9 cellular contexts compared by ENCODE assay signal in the genomic region with DNA sequence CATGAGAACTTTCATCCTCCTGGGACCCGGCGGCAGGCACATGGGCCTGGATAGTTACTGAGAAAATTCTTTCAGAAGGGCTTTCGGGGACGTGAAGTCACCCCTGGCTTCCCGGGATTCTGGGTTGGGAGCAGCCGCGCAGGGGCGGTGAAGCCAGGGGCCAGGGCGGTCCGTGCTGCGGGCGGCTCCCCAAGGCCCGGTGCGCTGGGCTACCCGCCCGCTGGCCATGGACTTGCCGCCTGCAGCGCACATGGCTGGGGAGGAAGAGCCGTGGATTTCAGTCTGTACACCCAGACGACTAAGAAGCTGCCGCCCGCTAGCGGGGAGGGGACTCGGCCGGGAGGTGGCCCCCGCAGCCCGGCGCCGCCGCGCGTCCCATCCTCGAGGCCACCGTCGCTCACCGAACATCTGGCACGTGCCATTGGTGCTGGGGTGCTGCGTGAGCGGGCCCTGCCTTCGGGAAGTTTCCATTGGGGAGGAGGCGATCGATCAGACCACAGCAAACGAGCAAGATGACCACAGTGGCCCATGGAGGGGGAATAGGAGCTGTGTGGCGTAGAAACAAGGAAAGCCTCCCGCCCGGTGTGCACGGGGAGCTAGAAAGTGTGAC.
A peak's percentile ranks its signal among the peaks of the same experiment; 100 is the strongest.
DNase-seq lines count a peak whose midpoint lies in the region; ATAC-seq, FAIRE-seq and TF ChIP-seq lines count a peak whose summit lies in the region.
"Had no signal": no experiment of that assay in that cellular context is flagged by ENCODE, and none has a peak within 500 bp of the region (broad histone marks: within the 10 kb centered on the region; RNA-seq: fewer than 3 reads in every experiment).

No MANE protein-coding gene starts in this region.

- no peak for TF ChIP-seq POLR2A in K562 (conservative IDR thresholded peaks at IDR 0.05)

- TF ChIP-seq EP300 in K562 (IDR thresholded peaks at IDR 0.05; ENCODE audit: low read length), result no peak

- no peaks in the 10 kb centered on the region for H3K9me3 ChIP-seq in K562 (replicated peaks; ENCODE audit: control insufficient read depth, insufficient read depth, low read depth, low read length)
- no peaks in the 10 kb centered on the region for H3K9me3 ChIP-seq in smooth muscle cell (replicated peaks; ENCODE audit: low read depth)

- TF ChIP-seq CTCF in HL-60 (IDR thresholded peaks at IDR 0.05; ENCODE audit: insufficient read depth, low read length) (no peak), K562 (IDR thresholded peaks at IDR 0.05 in 2 of 3, conservative IDR thresholded peaks at IDR 0.05 in 1 of 3; ENCODE audit: insufficient read depth in 2 of 3, low read depth in 1 of 3, low read length in 3 of 3) (no peak), smooth muscle cell (IDR thresholded peaks at IDR 0.05; ENCODE audit: borderline replicate concordance, insufficient read depth, poor library complexity, severe bottlenecking) (no peak)

- intact Hi-C loops in K562 (cut with micrococcal nuclease), result no loop called here

- H3F3A ChIP-seq in smooth muscle cell (ENCODE audit: low read depth), result no peaks in the 10 kb centered on the region

- H3K4me3 ChIP-seq in HL-60 (replicated peaks; ENCODE audit: insufficient read depth, low read length) (no peak overlapping the region), K562 (no peak overlapping the region), smooth muscle cell (peak overlapping the region; percentile 57)

- H3K4me1 ChIP-seq in K562 (replicated peaks in 1 of 2; ENCODE audit: control insufficient read depth in 2 of 2, insufficient read depth in 2 of 2, low read length in 2 of 2) (peaks cover 49 to 54% of the 10 kb centered on the region in 2 experiments), smooth muscle cell (ENCODE audit: low read depth) (peaks cover 24% of the 10 kb centered on the region)

- ATAC-seq in K562, result no peak
- no peak for ATAC-seq in HG03520 (IDR thresholded peaks at IDR 0.05; ENCODE audit: unreplicated experiment)

- H2AFZ ChIP-seq in K562 (ENCODE audit: low read depth, low read length) (no peak overlapping the region), smooth muscle cell (ENCODE audit: low read depth) (no peak overlapping the region)

- no peak for TF ChIP-seq RAD21 in K562 (CRISPR knock-in tag; conservative IDR thresholded peaks at IDR 0.05 in 1 of 2, IDR thresholded peaks at IDR 0.05 in 1 of 2)

- no peaks in the 10 kb centered on the region for H3K27me3 ChIP-seq in HL-60 (ENCODE audit: insufficient read depth, poor library complexity, severe bottlenecking)
- no peaks in the 10 kb centered on the region for H3K27me3 ChIP-seq in K562 (ENCODE audit: control insufficient read depth in 2 of 2, insufficient read depth in 2 of 2, low read length in 2 of 2)
- no peaks in the 10 kb centered on the region for H3K27me3 ChIP-seq in smooth muscle cell (ENCODE audit: low read depth)

- no peaks in the 10 kb centered on the region for H3K9me1 ChIP-seq in K562 (ENCODE audit: control insufficient read depth, insufficient read depth, low read length)

- POLR2A ChIA-PET in K562 (lab: Yijun Ruan, JAX), result interaction anchor here (1.4 to 2.7 kb wide), 3 partner anchors 9 to 65 kb away, joined by 3 to 12 read pairs (median 10); partner anchors contain the start of gene TMEM209

- H4K20me1 ChIP-seq in K562 (replicated peaks; ENCODE audit: control insufficient read depth, insufficient read depth, low read length), result no peaks in the 10 kb centered on the region
- no peaks in the 10 kb centered on the region for H4K20me1 ChIP-seq in smooth muscle cell (ENCODE audit: low read depth)

- H3K4me2 ChIP-seq in K562 (ENCODE audit: insufficient read depth, low read length) (no peak overlapping the region), smooth muscle cell (peak overlapping the region; percentile 90)

- H3K9ac ChIP-seq in K562 (ENCODE audit: insufficient read depth in 1 of 2, low read depth in 2 of 2, low read length in 2 of 2) (peak overlapping the region; percentile 52 to 81; a peak in 3 of 4 replicates), smooth muscle cell (ENCODE audit: low read depth) (no peak overlapping the region)

- H3K27ac ChIP-seq in HL-60 (replicated peaks) (peak overlapping the region; percentile 67), K562 (ENCODE audit: extremely low read depth, low read depth, low read length) (peak overlapping the region; percentile 66), smooth muscle cell (ENCODE audit: low read depth) (no peak overlapping the region)

- BruUV-seq in K562 (replicated peaks; lab: Mats Ljungman, UMichigan), result no TSS peak

- DNase-seq in HL-60 (ENCODE audit: low read depth in 1 of 2, low spot score in 1 of 2) (no peak), K562 (ENCODE audit: extremely low read depth in 1 of 4, low spot score in 3 of 4) (no peak), iPS-NIHi11 (ENCODE audit: low spot score) (peak; percentile 26), smooth muscle cell (lab: John Stamatoyannopoulos, UW; ENCODE audit: unreplicated experiment) (no peak), NCI-H1105 treated with DMSO at 0.1 percent for 48 hours (lab: John Stamatoyannopoulos, UW) (no peak), NCI-H1105 (lab: John Stamatoyannopoulos, UW) (no peak), NCI-H2171 (lab: John Stamatoyannopoulos, UW) (no peak)

- CTCF ChIA-PET in K562 (lab: Yijun Ruan, JAX; ENCODE audit: low intra/inter-chr PET ratio), result no interaction called here

- WGBS in K562 (ENCODE audit: insufficient coverage, low coverage, missing lambda C conversion rate), result 95% methylated on average over 40 of the region's 47 CpGs
- WGBS in smooth muscle cell (ENCODE audit: low lambda C conversion rate), result 78% methylated on average over 38 of the region's 47 CpGs

- peaks cover 10% of the 10 kb centered on the region; the same call in 2 of the 3 replicates for H3K79me2 ChIP-seq in K562 (ENCODE audit: control insufficient read depth, insufficient read depth, low read length)
- no peaks in the 10 kb centered on the region for H3K79me2 ChIP-seq in smooth muscle cell (ENCODE audit: low read depth)

- H3K36me3 ChIP-seq in K562 (ENCODE audit: control insufficient read depth, insufficient read depth, low read length), result peaks cover 39% of the 10 kb centered on the region
- H3K36me3 ChIP-seq in smooth muscle cell (ENCODE audit: low read depth), result no peaks in the 10 kb centered on the region

- FAIRE-seq in K562 (lab: Jason Lieb, UNC), result no peak
- FAIRE-seq: H54 had no signal

- in situ Hi-C loops in K562 (cut with MboI), result no loop called here

TF ChIP-seq in K562, 482 proteins besides CTCF, POLR2A, EP300 and RAD21 (continues in another document):
- peak in 1 of 2 experiments; percentile 13; a peak in 1 of 4 replicates for TF ChIP-seq MLLT1 (IDR thresholded peaks at IDR 0.05)
- TF ChIP-seq U2AF2 (optimal IDR thresholded peaks at IDR 0.05; ENCODE audit: low read depth, low read length), result no peak
- no peak for TF ChIP-seq RBM15 (IDR thresholded peaks at IDR 0.05; ENCODE audit: insufficient read depth, low read length)
- no peak for TF ChIP-seq TFAM (CRISPR knock-in tag; conservative IDR thresholded peaks at IDR 0.05)
- peak; percentile 8; the same call in 1 of the 2 replicates for TF ChIP-seq ERF (CRISPR knock-in tag; IDR thresholded peaks at IDR 0.05)
- no peak for TF ChIP-seq HDAC8 (tag; IDR thresholded peaks at IDR 0.05)
- no peak for TF ChIP-seq NCOR1 (IDR thresholded peaks at IDR 0.05)
- TF ChIP-seq, protein P1, sequence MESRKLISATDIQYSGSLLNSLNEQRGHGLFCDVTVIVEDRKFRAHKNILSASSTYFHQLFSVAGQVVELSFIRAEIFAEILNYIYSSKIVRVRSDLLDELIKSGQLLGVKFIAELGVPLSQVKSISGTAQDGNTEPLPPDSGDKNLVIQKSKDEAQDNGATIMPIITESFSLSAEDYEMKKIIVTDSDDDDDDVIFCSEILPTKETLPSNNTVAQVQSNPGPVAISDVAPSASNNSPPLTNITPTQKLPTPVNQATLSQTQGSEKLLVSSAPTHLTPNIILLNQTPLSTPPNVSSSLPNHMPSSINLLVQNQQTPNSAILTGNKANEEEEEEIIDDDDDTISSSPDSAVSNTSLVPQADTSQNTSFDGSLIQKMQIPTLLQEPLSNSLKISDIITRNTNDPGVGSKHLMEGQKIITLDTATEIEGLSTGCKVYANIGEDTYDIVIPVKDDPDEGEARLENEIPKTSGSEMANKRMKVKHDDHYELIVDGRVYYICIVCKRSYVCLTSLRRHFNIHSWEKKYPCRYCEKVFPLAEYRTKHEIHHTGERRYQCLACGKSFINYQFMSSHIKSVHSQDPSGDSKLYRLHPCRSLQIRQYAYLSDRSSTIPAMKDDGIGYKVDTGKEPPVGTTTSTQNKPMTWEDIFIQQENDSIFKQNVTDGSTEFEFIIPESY (CRISPR knock-in tag; IDR thresholded peaks at IDR 0.05), result peak; percentile 88
- no peak for TF ChIP-seq STAT5B (CRISPR knock-in tag; IDR thresholded peaks at IDR 0.05)
- TF ChIP-seq ILK (tag; IDR thresholded peaks at IDR 0.05; ENCODE audit: borderline replicate concordance, low read depth), result no peak
- no peak for TF ChIP-seq ZFP30 (CRISPR knock-in tag; IDR thresholded peaks at IDR 0.05; ENCODE audit: borderline replicate concordance)
- TF ChIP-seq ZZZ3 (IDR thresholded peaks at IDR 0.05), result no peak
- no peak for TF ChIP-seq STAG1 (CRISPR knock-in tag; IDR thresholded peaks at IDR 0.05; ENCODE audit: borderline replicate concordance)
- peak in 1 of 2 experiments; percentile 29 for TF ChIP-seq E2F6 (IDR thresholded peaks at IDR 0.05; ENCODE audit: borderline replicate concordance in 1 of 2, extremely low read depth in 1 of 2, insufficient read depth in 1 of 2, insufficient read length in 1 of 2, low read depth in 1 of 2, low read length in 1 of 2, poor library complexity in 1 of 2, severe bottlenecking in 1 of 2)
- no peak for TF ChIP-seq ZKSCAN3 (CRISPR knock-in tag; IDR thresholded peaks at IDR 0.05)
- TF ChIP-seq SMARCB1 (IDR thresholded peaks at IDR 0.05; ENCODE audit: insufficient read length, low read depth), result no peak
